In genomic region chr22:21418974-21419638, GRCh38 we compare ENCODE assay signal across 9 cellular contexts. TPM values are rescaled to one million over a fixed set of nuclear protein-coding genes. Genes with fewer than 3 reads are reported as not detected.
DNase-seq lines count a peak whose midpoint lies in the region; ATAC-seq, FAIRE-seq and TF ChIP-seq lines count a peak whose summit lies in the region.
"Not testable (repeated sequence)": the region's sequence is repeated elsewhere in the genome, so short reads cannot be mapped to it uniquely, and the experiment has no call there.
"Had no signal": no experiment of that assay in that cellular context is flagged by ENCODE, and none has a peak within 500 bp of the region (broad histone marks: within the 10 kb centered on the region; RNA-seq: fewer than 3 reads in every experiment).

No MANE protein-coding gene starts in this region.

- not testable (repeated sequence) for FAIRE-seq in GM12878 (lab: Jason Lieb, UNC)

- CTCF ChIA-PET in A673 (lab: Charles Lee); Panc1 (lab: Charles Lee); GM12878 (lab: Yijun Ruan, JAX): not testable (repeated sequence)

- not testable (repeated sequence) for H3K4me3 ChIP-seq in A673 (ENCODE audit: low read depth, low read length, poor library complexity, severe bottlenecking); GM23248; GM12878; mesenchymal stem cell (ENCODE audit: insufficient read depth in 1 of 2, low read depth in 1 of 2, low read length in 2 of 2); uterus
- peak overlapping the region in 1 of 2 experiments; percentile 23; a peak in 1 of 4 replicates for H3K4me3 ChIP-seq in Panc1 (ENCODE audit: low read depth in 2 of 2, low read length in 2 of 2)

- TF ChIP-seq EP300 in GM12878 (IDR thresholded peaks at IDR 0.05; ENCODE audit: borderline replicate concordance in 1 of 2, control insufficient read depth in 1 of 2, low read depth in 2 of 2, low read length in 2 of 2): not testable (repeated sequence)

- H4K91ac ChIP-seq in mesenchymal stem cell (ENCODE audit: low read length): not testable (repeated sequence)

- SMC1A ChIA-PET in GM12878 (lab: Charles Lee; ENCODE audit: uncharacterized antibody, unreplicated experiment): not testable (repeated sequence)

- not testable (repeated sequence) for H3K79me2 ChIP-seq in GM23248 (ENCODE audit: insufficient read depth); GM12878 (ENCODE audit: control insufficient read depth, insufficient read depth, low read length)

- ATAC-seq in Panc1 (peak; percentile 39), foreskin keratinocyte (peak; percentile 57), sciatic nerve (peak; percentile 38)
- not testable (repeated sequence) for ATAC-seq in GM12878

- not testable (repeated sequence) for H4K20me1 ChIP-seq in GM23248 (ENCODE audit: insufficient read depth); GM12878 (ENCODE audit: control insufficient read depth, insufficient read depth)

- not testable (repeated sequence) for H2BK120ac ChIP-seq in mesenchymal stem cell (ENCODE audit: low read depth, low read length)

- TF ChIP-seq POLR2A in GM12878 (IDR thresholded peaks at IDR 0.05; ENCODE audit: low read depth, low read length); uterus (IDR thresholded peaks at IDR 0.05): not testable (repeated sequence)

- TF ChIP-seq RAD21 in GM12878 (IDR thresholded peaks at IDR 0.05; ENCODE audit: insufficient read depth, low read depth, low read length): not testable (repeated sequence)

- H3K23ac ChIP-seq in mesenchymal stem cell (ENCODE audit: low read length in 2 of 2): not testable (repeated sequence)

- H2BK5ac ChIP-seq in mesenchymal stem cell (ENCODE audit: low read depth, low read length, poor library complexity, severe bottlenecking): not testable (repeated sequence)

- not testable (repeated sequence) for H3K18ac ChIP-seq in mesenchymal stem cell (ENCODE audit: low read depth in 1 of 2, low read length in 2 of 2)

- POLR2A ChIA-PET in A673 (lab: Charles Lee; ENCODE audit: low non-redundant PET); Panc1 (lab: Charles Lee); GM12878 (lab: Charles Lee): not testable (repeated sequence)

- not testable (repeated sequence) for H3K27ac ChIP-seq in A673 (ENCODE audit: low read depth, low read length, poor library complexity, severe bottlenecking); Panc1 (ENCODE audit: low read length); GM12878 (ENCODE audit: control insufficient read depth, insufficient read depth); foreskin keratinocyte
- H3K27ac ChIP-seq in GM23248 (peak overlapping the region; percentile 71), mesenchymal stem cell (ENCODE audit: low read length, poor library complexity, severe bottlenecking) (peak overlapping the region; percentile 59), uterus (peak overlapping the region in 1 of 2 donors; percentile 66)

- not testable (repeated sequence) for H3F3A ChIP-seq in GM23248 (ENCODE audit: insufficient read depth)

- TF ChIP-seq CTCF in A673 (conservative IDR thresholded peaks at IDR 0.05; ENCODE audit: low read depth, low read length); Panc1 (IDR thresholded peaks at IDR 0.05); GM12878 (IDR thresholded peaks at IDR 0.05 in 2 of 3, conservative IDR thresholded peaks at IDR 0.05 in 1 of 3; ENCODE audit: control insufficient read depth in 2 of 3, extremely low read depth in 1 of 3, insufficient read depth in 1 of 3, low read depth in 3 of 3, low read length in 3 of 3); foreskin keratinocyte (conservative IDR thresholded peaks at IDR 0.05); uterus (IDR thresholded peaks at IDR 0.05): not testable (repeated sequence)

- not testable (repeated sequence) for H3K9me3 ChIP-seq in A673 (ENCODE audit: low read depth, low read length, poor library complexity, severe bottlenecking); GM23248 (ENCODE audit: low read depth); Panc1 (ENCODE audit: control insufficient read depth, insufficient read depth, low read depth, low read length); GM12878 (replicated peaks; ENCODE audit: control insufficient read depth, insufficient read depth, low read length); mesenchymal stem cell (ENCODE audit: control insufficient read depth, low read length); uterus

- intact Hi-C loops in A673 (cut with micrococcal nuclease; ENCODE audit: unreplicated experiment); Panc1 (cut with micrococcal nuclease; ENCODE audit: unreplicated experiment); GM12878 (cut with micrococcal nuclease; ENCODE audit: unreplicated experiment); sciatic nerve (cut with DNase I); uterus (cut with DNase I; ENCODE audit: low total_unique reads): not testable (repeated sequence)

- not testable (repeated sequence) for H2BK15ac ChIP-seq in mesenchymal stem cell (ENCODE audit: low read depth, poor library complexity, severe bottlenecking)

- H3K14ac ChIP-seq in mesenchymal stem cell (ENCODE audit: low read length in 2 of 2): not testable (repeated sequence)

- peak overlapping the region; percentile 58 for H3K4me2 ChIP-seq in GM23248 (ENCODE audit: unreplicated experiment)
- not testable (repeated sequence) for H3K4me2 ChIP-seq in GM12878 (ENCODE audit: control insufficient read depth, insufficient read depth)
- H3K4me2 ChIP-seq in mesenchymal stem cell (ENCODE audit: low read length, poor library complexity, severe bottlenecking): peak overlapping the region; percentile 52

- not testable (repeated sequence) for H3K4ac ChIP-seq in mesenchymal stem cell (ENCODE audit: low read depth in 1 of 2, low read length in 2 of 2)

- not testable (repeated sequence) for H3K27me3 ChIP-seq in A673 (replicated peaks; ENCODE audit: insufficient read depth, low read depth, low read length, poor library complexity); GM23248 (replicated peaks; ENCODE audit: insufficient read depth); Panc1 (ENCODE audit: control insufficient read depth, insufficient read depth, low read length); GM12878 (replicated peaks in 1 of 2; ENCODE audit: control insufficient read depth in 2 of 2, insufficient read depth in 2 of 2, low read length in 1 of 2); foreskin keratinocyte; mesenchymal stem cell (ENCODE audit: control insufficient read depth in 1 of 2, insufficient read depth in 1 of 2, low read length in 2 of 2); uterus

- H3K4me1 ChIP-seq in A673 (ENCODE audit: insufficient read depth, low read length, poor library complexity, severe bottlenecking); GM23248 (ENCODE audit: insufficient read depth); Panc1 (ENCODE audit: control insufficient read depth, insufficient read depth, low read length); GM12878 (ENCODE audit: control insufficient read depth, insufficient read depth, low read length); foreskin keratinocyte; mesenchymal stem cell (ENCODE audit: control insufficient read depth, insufficient read depth, low read depth, low read length); uterus: not testable (repeated sequence)

- 22 to 24% methylated on average over 5 of the region's 15 CpGs for WGBS in GM23248 (ENCODE audit: low coverage in 1 of 2, low lambda C conversion rate in 2 of 2, missing lambda C conversion rate in 2 of 2), 2 experiments
- WGBS in GM12878 (ENCODE audit: insufficient coverage, insufficient replicate concordance, low lambda C conversion rate, missing lambda C conversion rate): 87% methylated on average over 5 of the region's 15 CpGs
- WGBS in mesenchymal stem cell: no CpG with 5 or more reads among the region's 15 CpGs

- BruUV-seq in A673 (replicated peaks; lab: Mats Ljungman, UMichigan): TSS peak; percentile 78
- TSS peak; percentile 92 for BruUV-seq in Panc1 (replicated peaks; lab: Mats Ljungman, UMichigan)
- TSS peak; percentile 81 for BruUV-seq in GM12878 (replicated peaks; lab: Mats Ljungman, UMichigan)

- H2AK5ac ChIP-seq in mesenchymal stem cell (ENCODE audit: low read length, severe bottlenecking): not testable (repeated sequence)

- not testable (repeated sequence) for H4K8ac ChIP-seq in mesenchymal stem cell (ENCODE audit: low read length)

- RAD21 ChIA-PET in GM12878 (lab: Charles Lee; ENCODE audit: unreplicated experiment): not testable (repeated sequence)

- not testable (repeated sequence) for H3K9me2 ChIP-seq in GM23248 (ENCODE audit: insufficient read depth)

- H3K36me3 ChIP-seq in A673 (ENCODE audit: insufficient read depth, low read length, poor library complexity, severe bottlenecking); GM23248 (ENCODE audit: low read depth); Panc1 (ENCODE audit: control insufficient read depth, insufficient read depth, low read length); GM12878 (ENCODE audit: control insufficient read depth in 2 of 2, insufficient read depth in 2 of 2, low read length in 1 of 2); mesenchymal stem cell (ENCODE audit: control insufficient read depth in 1 of 2, insufficient read depth in 2 of 2, low read depth in 1 of 2, low read length in 2 of 2); uterus: not testable (repeated sequence)

- in situ Hi-C loops in GM23248 (cut with MboI); Panc1 (cut with HindIII; ENCODE audit: low pct_unique_long_range_greater_than_20kb, low sequenced_read_pairs); GM12878 (cut with MboI): not testable (repeated sequence)

- not testable (repeated sequence) for DNase-seq in A673 (ENCODE audit: low spot score); GM23248; Panc1 (ENCODE audit: low read depth, low spot score); GM12878 (ENCODE audit: low read depth, low spot score); foreskin keratinocyte; mesenchymal stem cell; sciatic nerve (ENCODE audit: low spot score)
- DNase-seq in uterus: peak; percentile 13 to 17

- H2AFZ ChIP-seq in GM23248; GM12878 (ENCODE audit: control insufficient read depth, low read depth, low read length); mesenchymal stem cell (ENCODE audit: low read depth, low read length): not testable (repeated sequence)

- H3K9ac ChIP-seq in GM23248: peak overlapping the region; percentile 55; the same call in 1 of the 2 replicates
- not testable (repeated sequence) for H3K9ac ChIP-seq in GM12878 (ENCODE audit: control insufficient read depth, insufficient read depth, low read length); mesenchymal stem cell (ENCODE audit: low read length)

- H2BK12ac ChIP-seq in mesenchymal stem cell (ENCODE audit: low read length in 2 of 2): not testable (repeated sequence)

- H3K79me1 ChIP-seq in mesenchymal stem cell (replicated peaks; ENCODE audit: low read length, poor library complexity, severe bottlenecking): not testable (repeated sequence)

RNA-seq across cellular contexts. Expression of gene HIC2, which starts 1.9 kb away (rescaled TPM):
- total RNA-seq in A673 (2021) (11.3 and 13.1 TPM in 2 replicates), Panc1 (2021; ENCODE audit: unreplicated experiment) (7.3 TPM), GM12878 (2014; rRNA removed) (3.3 and 3.8 TPM in 2 replicates), GM12878 (2014; rRNA removed; fragmentation: Illumina TruSeq; extraction: Trizol) (1.8 TPM in 2 replicates), GM12878 (2021) (4.7 and 5.0 TPM in 2 replicates), foreskin keratinocyte (2.9 and 3.2 TPM in 2 replicates), sciatic nerve (4.8 TPM), uterus (1 to 10 TPM in 3 of 4 donors, under 1 TPM in 1; 0.26 to 8.4 (median 5.2) TPM)
- 1.7 and 3.7 TPM in 2 replicates for total RNA-seq in GM23248 (2014; rRNA removed; shearing (Covaris generic))
- polyA plus RNA-seq in GM23248 (2016; fragmentation: Nextera tagmentation; extraction: Ambion mirVana) (0.34 and 0.43 TPM in 2 replicates), GM12878 (2011; rRNA removed) (1.4 and 1.6 TPM in 2 replicates), GM12878 (2014; fragmentation: Illumina TruSeq; extraction: Trizol) (0.62 and 1.3 TPM in 2 replicates), GM12878 (2014; fragmentation: Nextera tagmentation; extraction: Ambion mirVana) (under 1 TPM; 0.11 to 0.16 TPM), GM12878 (2014; rRNA removed) (2.7 and 3.2 TPM in 2 replicates), GM12878 (2016; fragmentation: Nextera tagmentation; extraction: Ambion mirVana) (under 1 TPM; 0.33 to 0.75 TPM), foreskin keratinocyte (0.88 and 1.0 TPM in 2 replicates)
- 4.0 TPM for polyA plus RNA-seq in Panc1 (2012; ENCODE audit: insufficient read length)
- total RNA-seq in GM12878 (2013; cell fraction: nucleolus; rRNA removed): 11.3 and 12.3 TPM in 2 replicates
- polyA plus RNA-seq in GM12878 (2011; ENCODE audit: low read depth): 0.83 TPM
- polyA plus RNA-seq in GM12878 (2011; cell fraction: cytosol; rRNA removed): 1.9 and 2.3 TPM in 2 replicates
- polyA plus RNA-seq in GM12878 (2011; cell fraction: nucleus; rRNA removed): 8.4 and 8.9 TPM in 2 replicates
- polyA plus RNA-seq in GM12878 (2012): 2.5 and 3.7 TPM in 2 replicates
- 2.6 and 4.1 TPM in 2 replicates for polyA minus RNA-seq in GM12878 (2011; rRNA and poly(A)+ RNA removed)
- polyA minus RNA-seq in GM12878 (2011; cell fraction: cytosol; rRNA and poly(A)+ RNA removed): 0.94 and 1.7 TPM in 2 replicates
- 2.7 and 4.4 TPM in 2 replicates for polyA minus RNA-seq in GM12878 (2011; cell fraction: nucleus; rRNA and poly(A)+ RNA removed)
- 3.3 TPM for polyA plus RNA-seq in mesenchymal stem cell (2013, experiment 1 of 2)
- polyA plus RNA-seq in mesenchymal stem cell (2013, experiment 2 of 2): 3.1 TPM

RNA-seq across cellular contexts. Expression of gene RIMBP3B, which starts 35.6 kb away (rescaled TPM):
- 0.87 and 1.0 TPM in 2 replicates for total RNA-seq in A673 (2021)
- 0.13 TPM in 1 of 2 replicates, not detected in the other for total RNA-seq in GM23248 (2014; rRNA removed; shearing (Covaris generic))
- polyA plus RNA-seq in GM23248 (2016; fragmentation: Nextera tagmentation; extraction: Ambion mirVana): 0.06 TPM in 1 of 2 replicates, not detected in the other
- 0.54 TPM for total RNA-seq in Panc1 (2021; ENCODE audit: unreplicated experiment)
- not detected for polyA plus RNA-seq in Panc1 (2012; ENCODE audit: insufficient read length)
- total RNA-seq in GM12878 (2013; cell fraction: nucleolus; rRNA removed): 0.13 and 0.17 TPM in 2 replicates
- total RNA-seq in GM12878 (2014; rRNA removed): under 0.01 and 0.11 TPM in 2 replicates
- 0.04 and 0.05 TPM in 2 replicates for total RNA-seq in GM12878 (2014; rRNA removed; fragmentation: Illumina TruSeq; extraction: Trizol)
- total RNA-seq in GM12878 (2021): not detected in 2 replicates
- not detected for polyA plus RNA-seq in GM12878 (2011; ENCODE audit: low read depth)
- not detected in 2 replicates for polyA plus RNA-seq in GM12878 (2011; rRNA removed)
- under 0.01 TPM in 1 of 2 replicates, not detected in the other for polyA plus RNA-seq in GM12878 (2011; cell fraction: cytosol; rRNA removed)
- polyA plus RNA-seq in GM12878 (2011; cell fraction: nucleus; rRNA removed): not detected in 2 replicates
- not detected in 2 replicates for polyA plus RNA-seq in GM12878 (2012)
- polyA plus RNA-seq in GM12878 (2014; fragmentation: Illumina TruSeq; extraction: Trizol): 0.04 TPM in 1 of 2 replicates, not detected in the other
- polyA plus RNA-seq in GM12878 (2014; fragmentation: Nextera tagmentation; extraction: Ambion mirVana): under 1 TPM in 1 of 2 experiments, not detected in 1; 0.02 TPM
- 0.01 TPM in 2 replicates for polyA plus RNA-seq in GM12878 (2014; rRNA removed)
- polyA plus RNA-seq in GM12878 (2016; fragmentation: Nextera tagmentation; extraction: Ambion mirVana): under 1 TPM; 0.12 to 0.21 TPM
- polyA minus RNA-seq in GM12878 (2011; rRNA and poly(A)+ RNA removed): 0.31 TPM in 1 of 2 replicates, not detected in the other
- polyA minus RNA-seq in GM12878 (2011; cell fraction: cytosol; rRNA and poly(A)+ RNA removed): not detected in 2 replicates
- polyA minus RNA-seq in GM12878 (2011; cell fraction: nucleus; rRNA and poly(A)+ RNA removed): 0.12 TPM in 1 of 2 replicates, not detected in the other
- total RNA-seq in foreskin keratinocyte: 0.14 TPM in 1 of 2 replicates, not detected in the other
- polyA plus RNA-seq in foreskin keratinocyte: 0.01 and 0.03 TPM in 2 replicates
- polyA plus RNA-seq in mesenchymal stem cell (2013, experiment 1 of 2): 0.03 TPM
- polyA plus RNA-seq in mesenchymal stem cell (2013, experiment 2 of 2): not detected
- total RNA-seq in sciatic nerve: not detected
- under 1 TPM in 2 of 4 donors, not detected in 2; 0.27 to 0.41 TPM for total RNA-seq in uterus
- total RNA-seq: RPMI7951 had no signal

RNA-seq across cellular contexts. Expression of gene TMEM191C, which starts 48.1 kb away (rescaled TPM):
- total RNA-seq in A673 (2021) (0.82 and 1.7 TPM in 2 replicates), Panc1 (2021; ENCODE audit: unreplicated experiment) (2.9 TPM), GM12878 (2014; rRNA removed) (1.1 and 1.9 TPM in 2 replicates), GM12878 (2014; rRNA removed; fragmentation: Illumina TruSeq; extraction: Trizol) (0.36 and 0.37 TPM in 2 replicates), GM12878 (2021) (1.3 and 1.4 TPM in 2 replicates), foreskin keratinocyte (0.46 and 1.2 TPM in 2 replicates), sciatic nerve (1.4 TPM), uterus (10 to 100 TPM in 1 of 4 donors, under 1 TPM in 2, not detected in 1; 0.28 to 20.7 (median 0.79) TPM)
- 0.32 TPM in 1 of 2 replicates, not detected in the other for total RNA-seq in GM23248 (2014; rRNA removed; shearing (Covaris generic))
- polyA plus RNA-seq in GM23248 (2016; fragmentation: Nextera tagmentation; extraction: Ambion mirVana) (0.54 and 1.2 TPM in 2 replicates), GM12878 (2011; rRNA removed) (1.2 and 1.9 TPM in 2 replicates), GM12878 (2014; fragmentation: Illumina TruSeq; extraction: Trizol) (0.25 and 0.26 TPM in 2 replicates), GM12878 (2014; fragmentation: Nextera tagmentation; extraction: Ambion mirVana) (under 1 TPM; 0.03 to 0.07 TPM), GM12878 (2014; rRNA removed) (0.82 and 1.8 TPM in 2 replicates), GM12878 (2016; fragmentation: Nextera tagmentation; extraction: Ambion mirVana) (under 1 TPM; 0.13 to 0.51 TPM), foreskin keratinocyte (1.2 and 1.3 TPM in 2 replicates)
- 1.4 TPM for polyA plus RNA-seq in Panc1 (2012; ENCODE audit: insufficient read length)
- total RNA-seq in GM12878 (2013; cell fraction: nucleolus; rRNA removed): 2.4 and 3.3 TPM in 2 replicates
- polyA plus RNA-seq in GM12878 (2011; ENCODE audit: low read depth): 0.91 TPM
- polyA plus RNA-seq in GM12878 (2011; cell fraction: cytosol; rRNA removed): 2.2 and 3.9 TPM in 2 replicates
- polyA plus RNA-seq in GM12878 (2011; cell fraction: nucleus; rRNA removed): 18.8 and 26.2 TPM in 2 replicates
- 2.7 and 4.0 TPM in 2 replicates for polyA plus RNA-seq in GM12878 (2012)
- 0.77 TPM in 1 of 2 replicates, not detected in the other for polyA minus RNA-seq in GM12878 (2011; rRNA and poly(A)+ RNA removed)
- 3.6 TPM in 1 of 2 replicates, not detected in the other for polyA minus RNA-seq in GM12878 (2011; cell fraction: cytosol; rRNA and poly(A)+ RNA removed)
- polyA minus RNA-seq in GM12878 (2011; cell fraction: nucleus; rRNA and poly(A)+ RNA removed): 1.3 and 1.6 TPM in 2 replicates
- 0.79 TPM for polyA plus RNA-seq in mesenchymal stem cell (2013, experiment 1 of 2)
- 0.95 TPM for polyA plus RNA-seq in mesenchymal stem cell (2013, experiment 2 of 2)
